Comparison of ENCODE assay signal across 7 cellular contexts in the genomic region with DNA sequence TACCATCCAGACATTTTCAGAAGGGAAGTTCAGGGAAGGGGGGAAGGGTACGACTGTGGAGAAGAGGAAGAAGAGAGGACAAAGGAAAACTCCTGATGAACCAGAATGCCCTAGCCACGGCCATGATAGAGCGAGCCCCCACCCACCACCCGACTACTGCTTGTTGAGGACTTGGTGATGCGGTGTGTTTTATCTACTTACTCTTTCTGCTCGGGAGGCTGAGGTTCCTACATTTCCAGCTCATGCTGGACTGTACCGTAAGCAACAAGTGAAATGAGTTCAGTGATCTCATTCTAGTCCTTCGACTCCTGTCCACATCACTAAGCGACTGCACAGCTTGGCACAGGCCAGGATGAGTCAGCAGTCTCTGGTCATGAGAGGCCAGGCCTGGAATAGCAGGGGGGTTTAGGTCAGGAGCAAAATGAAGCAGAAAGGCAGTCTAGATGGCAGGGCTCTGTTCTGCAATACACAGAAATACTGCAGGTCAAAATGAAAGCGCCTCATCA.
DNase-seq lines count a peak whose midpoint lies in the region; ATAC-seq, FAIRE-seq and TF ChIP-seq lines count a peak whose summit lies in the region.

No MANE protein-coding gene starts in this region.

- H3K36me3 ChIP-seq in cardiac muscle cell = no peaks in the 10 kb centered on the region

- TF ChIP-seq CTCF in cardiac muscle cell (IDR thresholded peaks at IDR 0.05; ENCODE audit: low read depth, low read length) = no peak

- no peaks in the 10 kb centered on the region for H3K27me3 ChIP-seq in cardiac muscle cell

- DNase-seq in HTR-8/SVneo (ENCODE audit: insufficient read length, low spot score) = peak; percentile 73
- peak; percentile 99 for DNase-seq in amniotic epithelial cell (ENCODE audit: low read depth)
- peak in 1 of 2 donors; percentile 97 for DNase-seq in cardiac muscle cell (ENCODE audit: low read depth in 1 of 2, low spot score in 1 of 2)
- peak; percentile 97 for DNase-seq in pons (ENCODE audit: low spot score)
- DNase-seq in GM19239 (ENCODE audit: insufficient read length, low spot score) = no peak
- DNase-seq in NCI-H1048 (lab: John Stamatoyannopoulos, UW) = no peak

- H3K4me3 ChIP-seq in cardiac muscle cell = no peak overlapping the region

- no peaks in the 10 kb centered on the region for H3K9me3 ChIP-seq in cardiac muscle cell (ENCODE audit: low read depth)

- FAIRE-seq in HTR-8/SVneo (lab: Jason Lieb, UNC) = peak; percentile 83
- FAIRE-seq in GM19239 (lab: Jason Lieb, UNC) = no peak

- H3K27ac ChIP-seq in cardiac muscle cell = peak overlapping the region; percentile 57

- no peak for ATAC-seq in GM21515 (IDR thresholded peaks at IDR 0.05; ENCODE audit: unreplicated experiment)

- peaks cover 8% of the 10 kb centered on the region for H3K4me1 ChIP-seq in cardiac muscle cell (ENCODE audit: low read depth)

Comparison
In these comparisons a context has a peak if more than half of its experiments do, and no peak if none do; other contexts are left out.
1. DNase-seq: peak in HTR-8/SVneo (single experiment), amniotic epithelial cell (single experiment) and pons (single experiment); none in GM19239 (single experiment) and NCI-H1048 (single experiment).